In genomic region chr16:3188675-3188924, GRCh38 we compare ENCODE assay signal across 14 cellular contexts. TPM values are rescaled to one million over a fixed set of nuclear protein-coding genes. Genes with fewer than 3 reads are reported as not detected.
DNase-seq lines count a peak whose midpoint lies in the region; ATAC-seq, FAIRE-seq and TF ChIP-seq lines count a peak whose summit lies in the region.
"Had no signal": no experiment of that assay in that cellular context is flagged by ENCODE, and none has a peak within 500 bp of the region (broad histone marks: within the 10 kb centered on the region; RNA-seq: fewer than 3 reads in every experiment).

No MANE protein-coding gene starts in this region.

- FAIRE-seq in astrocyte (lab: Jason Lieb, UNC): no peak

- intact Hi-C loops in left colon (cut with DNase I, micrococcal nuclease): no loop called here

- no peaks in the 10 kb centered on the region for H4K20me1 ChIP-seq in astrocyte (ENCODE audit: insufficient read depth, low read length)

- H3K36me3 Mint-ChIP-seq in astrocyte (ENCODE audit: low read depth, unreplicated experiment): no peaks in the 10 kb centered on the region

- no peaks in the 10 kb centered on the region for H3K4me1 Mint-ChIP-seq in astrocyte (ENCODE audit: low read depth, unreplicated experiment)

- H3K79me2 ChIP-seq in ACC112 (ENCODE audit: control insufficient read depth, insufficient read depth, low read length, unreplicated experiment) (no peaks in the 10 kb centered on the region), astrocyte (ENCODE audit: insufficient read depth, low read length) (no peaks in the 10 kb centered on the region)

- H3K9ac ChIP-seq in astrocyte (ENCODE audit: low read length): peak overlapping the region; percentile 68

- peak overlapping the region; percentile 91 for H3K4me3 Mint-ChIP-seq in astrocyte (ENCODE audit: unreplicated experiment)

- H2AFZ ChIP-seq in ACC112 (ENCODE audit: low read length, unreplicated experiment) (peak overlapping the region; percentile 98), astrocyte (ENCODE audit: low read depth, low read length) (peak overlapping the region; percentile 100)

- DNase-seq in HAP-1 (ENCODE audit: low spot score in 2 of 2) (no peak), astrocyte (ENCODE audit: low read depth) (no peak), left colon (no peak), SKM-1 treated with dmso at 0.1 percent for 144 hours (lab: John Stamatoyannopoulos, UW; ENCODE audit: unreplicated experiment) (no peak)
- no peak for DNase-seq in NK-92 treated with Interleukin-12 subunit alpha and Interleukin-12 subunit beta, amount 100 ng/mL, for 24 hours (lab: John Stamatoyannopoulos, UW)
- no peak for DNase-seq in stimulated activated CD4-positive, alpha-beta T cell treated with anti-CD3 and anti-CD28 coated beads, Interleukin-4, amount 100 ng/mL, for 1 hour
- DNase-seq: GDM1 had no signal

- H3K9me3 ChIP-seq in HAP-1 (peaks cover 3% of the 10 kb centered on the region; the same call in 1 of the 2 replicates), astrocyte (ENCODE audit: insufficient read depth, low read depth, low read length) (no peaks in the 10 kb centered on the region)

- H3K27me3 ChIP-seq in ACC112 (ENCODE audit: insufficient read depth, low read length) (no peaks in the 10 kb centered on the region), HAP-1 (ENCODE audit: low read depth) (no peaks in the 10 kb centered on the region), astrocyte (ENCODE audit: insufficient read depth, low read length) (peaks cover 6% of the 10 kb centered on the region)

- H3K36me3 ChIP-seq in ACC112 (ENCODE audit: insufficient read depth, low read length) (no peaks in the 10 kb centered on the region), HAP-1 (replicated peaks) (no peaks in the 10 kb centered on the region), astrocyte (ENCODE audit: insufficient read depth, low read length) (no peaks in the 10 kb centered on the region)
- H3K36me3 ChIP-seq: upper lobe of left lung had no signal

- H3K9me3 Mint-ChIP-seq in astrocyte (ENCODE audit: unreplicated experiment): peaks cover 7% of the 10 kb centered on the region

- in situ Hi-C loops in HAP-1 (cut with MboI; ENCODE audit: low sequenced_read_pairs): no loop called here

- TF ChIP-seq CTCF in astrocyte (IDR thresholded peaks at IDR 0.05; ENCODE audit: insufficient read depth, low read depth, low read length): no peak

- peak overlapping the region; percentile 88 for H3K4me2 ChIP-seq in astrocyte (ENCODE audit: low read length)

- no peak overlapping the region for H3K27ac ChIP-seq in ACC112 (ENCODE audit: low read depth, low read length)
- no peak overlapping the region for H3K27ac ChIP-seq in astrocyte (ENCODE audit: low read depth, low read length)
- H3K27ac ChIP-seq: upper lobe of left lung, VCaP had no signal

- peaks cover 18% of the 10 kb centered on the region for H3K27me3 Mint-ChIP-seq in astrocyte (ENCODE audit: low read depth, unreplicated experiment)

- H3K4me1 ChIP-seq in ACC112 (ENCODE audit: control insufficient read depth, insufficient read depth, low read length, unreplicated experiment) (no peaks in the 10 kb centered on the region), HAP-1 (peaks cover 7% of the 10 kb centered on the region), astrocyte (ENCODE audit: insufficient read depth, low read length) (peaks cover 12% of the 10 kb centered on the region)

- ATAC-seq in left colon (peak; percentile 6), GM18517 (IDR thresholded peaks at IDR 0.05; ENCODE audit: unreplicated experiment) (no peak)

- H3K27ac Mint-ChIP-seq in astrocyte (ENCODE audit: unreplicated experiment): no peak overlapping the region

- H3K4me3 ChIP-seq in ACC112 (ENCODE audit: low read depth, low read length): peak overlapping the region; percentile 82
- H3K4me3 ChIP-seq in HAP-1: peak overlapping the region; percentile 54
- peak overlapping the region; percentile 74 for H3K4me3 ChIP-seq in astrocyte (ENCODE audit: insufficient read depth, low read depth, low read length)

RNA-seq across cellular contexts. Expression of gene OR1F1, which starts 0.6 kb away (rescaled TPM):
- total RNA-seq in astrocyte: 0.32 TPM in 1 of 2 replicates, not detected in the other
- not detected for total RNA-seq in left colon
- total RNA-seq: esophagus mucosa, LHCN-M2, renal cortical epithelial cell, upper lobe of left lung had no signal

RNA-seq across cellular contexts. Expression of gene ZNF200, which starts 46.4 kb away (rescaled TPM):
- 8.6 and 9.2 TPM in 2 replicates for total RNA-seq in astrocyte
- total RNA-seq in left colon: 1 to 10 TPM; 6.0 to 6.1 TPM

RNA-seq across cellular contexts. Expression of gene ZNF213, which starts 53.8 kb away (rescaled TPM):
- total RNA-seq in astrocyte (11.3 and 12.0 TPM in 2 replicates), left colon (10 to 100 TPM; 12.3 to 13.8 TPM)
